Comparison of ENCODE assay signal across 6 cellular contexts in the genomic region with DNA sequence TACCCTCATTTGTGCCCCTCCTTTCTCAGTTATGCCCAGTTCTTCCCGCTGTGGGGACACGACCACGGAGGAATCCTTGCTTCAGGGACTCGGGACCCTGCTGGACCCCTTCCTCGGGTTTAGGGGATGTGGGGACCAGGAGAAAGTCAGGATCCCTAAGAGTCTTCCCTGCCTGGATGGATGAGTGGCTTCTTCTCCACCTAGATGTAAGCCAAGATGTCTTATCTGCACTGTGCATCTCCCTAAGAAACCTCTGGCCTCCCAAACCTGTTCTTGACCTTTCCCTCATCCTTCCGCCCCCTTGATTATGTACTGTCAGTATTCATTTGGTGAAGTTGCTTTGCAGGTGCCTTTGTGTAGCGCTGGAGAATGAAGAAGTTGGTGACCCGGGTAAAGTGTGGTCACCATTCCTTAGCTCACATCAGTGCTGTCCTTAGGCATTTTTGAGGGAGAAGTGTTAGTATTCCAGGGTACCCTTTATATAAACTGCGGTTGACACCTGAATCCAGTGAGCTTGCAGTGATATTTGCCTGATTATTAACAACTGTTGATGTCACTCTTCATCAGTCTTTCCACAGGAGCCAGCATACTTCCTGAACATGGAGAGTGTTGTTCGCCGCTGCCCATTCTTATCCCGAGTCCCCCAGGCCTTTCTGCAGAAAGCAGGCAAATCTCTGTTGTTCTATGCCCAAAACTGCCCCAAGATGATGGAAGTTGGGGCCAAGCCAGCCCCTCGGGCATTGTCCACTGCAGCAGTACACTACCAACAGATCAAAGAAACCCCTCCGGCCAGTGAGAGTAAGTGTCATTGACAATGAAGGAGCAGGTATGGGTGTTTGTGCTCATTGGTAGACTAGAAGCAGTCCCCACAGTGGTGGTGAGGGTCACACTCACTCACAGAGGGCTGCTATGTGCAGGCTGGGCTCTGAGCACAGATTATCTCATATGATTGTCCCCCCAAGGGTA. TPM values are rescaled to one million over a fixed set of nuclear protein-coding genes. Genes with fewer than 3 reads are reported as not detected.
A peak's percentile ranks its signal among the peaks of the same experiment; 100 is the strongest.
DNase-seq lines count a peak whose midpoint lies in the region; ATAC-seq and TF ChIP-seq lines count a peak whose summit lies in the region.

No MANE protein-coding gene starts in this region.

- H3K36me3 Mint-ChIP-seq in activated CD8-positive, alpha-beta memory T cell treated with anti-CD3 and anti-CD28 coated beads, Interleukin-2, amount 10 ng/mL, durations not matched to agents 7 days and 5 days = peaks cover 34% of the 10 kb centered on the region

- H3K27ac Mint-ChIP-seq in activated CD8-positive, alpha-beta memory T cell treated with anti-CD3 and anti-CD28 coated beads, Interleukin-2, amount 10 ng/mL, durations not matched to agents 7 days and 5 days = peak overlapping the region; percentile 89

- peaks cover 17% of the 10 kb centered on the region for H3K36me3 ChIP-seq in thymus (ENCODE audit: control insufficient read depth, insufficient read depth)

- peaks cover 10% of the 10 kb centered on the region for H3K4me1 ChIP-seq in thymus (ENCODE audit: control insufficient read depth, insufficient read depth, low read length)

- peak overlapping the region; percentile 78 for H3K27ac ChIP-seq in thymus (ENCODE audit: low read depth)

- no peak for DNase-seq in activated CD8-positive, alpha-beta memory T cell treated with anti-CD3 and anti-CD28 coated beads, Interleukin-2, amount 10 ng/mL, durations not matched to agents 7 days and 5 days
- no peak for DNase-seq in activated CD8-positive, alpha-beta memory T cell treated with anti-CD3 and anti-CD28 coated beads, Interleukin-2, amount 50 U/mL, for 4 hours
- DNase-seq in fibroblast of villous mesenchyme (ENCODE audit: low read depth) (no peak), A172 (ENCODE audit: low spot score) (no peak), amygdala (lab: John Stamatoyannopoulos, UW) (no peak)

- H3K27me3 Mint-ChIP-seq in activated CD8-positive, alpha-beta memory T cell treated with anti-CD3 and anti-CD28 coated beads, Interleukin-2, amount 10 ng/mL, durations not matched to agents 7 days and 5 days = no peaks in the 10 kb centered on the region

- ATAC-seq in activated CD8-positive, alpha-beta memory T cell treated with anti-CD3 and anti-CD28 coated beads, Interleukin-2, amount 10 ng/mL, durations not matched to agents 7 days and 5 days = no peak

- H3K4me3 Mint-ChIP-seq in activated CD8-positive, alpha-beta memory T cell treated with anti-CD3 and anti-CD28 coated beads, Interleukin-2, amount 10 ng/mL, durations not matched to agents 7 days and 5 days = peak overlapping the region; percentile 89

- peaks cover 58% of the 10 kb centered on the region for H3K4me1 Mint-ChIP-seq in activated CD8-positive, alpha-beta memory T cell treated with anti-CD3 and anti-CD28 coated beads, Interleukin-2, amount 10 ng/mL, durations not matched to agents 7 days and 5 days

- TF ChIP-seq CTCF in fibroblast of villous mesenchyme (IDR thresholded peaks at IDR 0.05; ENCODE audit: insufficient read depth, low read depth, low read length) = no peak

- no peaks in the 10 kb centered on the region for H3K27me3 ChIP-seq in thymus (ENCODE audit: control insufficient read depth, insufficient read depth)

- CTCF ChIA-PET in activated CD8-positive, alpha-beta memory T cell treated with anti-CD3 and anti-CD28 coated beads, Interleukin-2, amount 10 ng/mL, durations not matched to agents 7 days and 5 days (lab: Charles Lee) = no interaction called here

- H3K4me3 ChIP-seq in fibroblast of villous mesenchyme (ENCODE audit: low read depth, low read length) (peak overlapping the region; percentile 84), thymus (ENCODE audit: low read length) (peak overlapping the region; percentile 100)

- no peaks in the 10 kb centered on the region for H3K9me3 Mint-ChIP-seq in activated CD8-positive, alpha-beta memory T cell treated with anti-CD3 and anti-CD28 coated beads, Interleukin-2, amount 10 ng/mL, durations not matched to agents 7 days and 5 days (ENCODE audit: low read depth)

- H3K9me3 ChIP-seq in thymus (ENCODE audit: control insufficient read depth) = no peaks in the 10 kb centered on the region

- 60% methylated on average over 14 of the region's 14 CpGs for WGBS in thymus

RNA-seq across cellular contexts. Expression of a gene that starts 1.0 kb away (rescaled TPM):
- 10 to 100 TPM; 61.3 to 84.2 TPM for total RNA-seq in activated CD8-positive, alpha-beta memory T cell treated with anti-CD3 and anti-CD28 coated beads, Interleukin-2, amount 10 ng/mL, durations not matched to agents 7 days and 5 days
- total RNA-seq in fibroblast of villous mesenchyme = 42.5 and 52.2 TPM in 2 replicates
- 22.8 TPM for polyA plus RNA-seq in thymus
- total RNA-seq in A172 (2014; rRNA removed; shearing (Covaris generic)) = 60.1 and 66.9 TPM in 2 replicates

RNA-seq across cellular contexts. Expression of a gene that starts 26.5 kb away (rescaled TPM):
- total RNA-seq in activated CD8-positive, alpha-beta memory T cell treated with anti-CD3 and anti-CD28 coated beads, Interleukin-2, amount 10 ng/mL, durations not matched to agents 7 days and 5 days = under 1 TPM in 1 of 2 experiments, not detected in 1; 0.64 TPM
- total RNA-seq in fibroblast of villous mesenchyme = not detected in 2 replicates
- polyA plus RNA-seq in thymus = 0.59 TPM
- not detected in 2 replicates for total RNA-seq in A172 (2014; rRNA removed; shearing (Covaris generic))

RNA-seq across cellular contexts. Expression of a gene that starts 40.0 kb away (rescaled TPM):
- 100 to 1,000 TPM; 110 to 131 TPM for total RNA-seq in activated CD8-positive, alpha-beta memory T cell treated with anti-CD3 and anti-CD28 coated beads, Interleukin-2, amount 10 ng/mL, durations not matched to agents 7 days and 5 days
- total RNA-seq in fibroblast of villous mesenchyme = 75.6 and 130 TPM in 2 replicates
- 62.6 TPM for polyA plus RNA-seq in thymus
- 93.0 and 94.6 TPM in 2 replicates for total RNA-seq in A172 (2014; rRNA removed; shearing (Covaris generic))

RNA-seq across cellular contexts. Expression of a gene that starts 44.7 kb away (rescaled TPM):
- 10 to 100 TPM; 29.3 to 29.5 TPM for total RNA-seq in activated CD8-positive, alpha-beta memory T cell treated with anti-CD3 and anti-CD28 coated beads, Interleukin-2, amount 10 ng/mL, durations not matched to agents 7 days and 5 days
- total RNA-seq in fibroblast of villous mesenchyme = 5.6 and 6.1 TPM in 2 replicates
- polyA plus RNA-seq in thymus = 2.6 TPM
- total RNA-seq in A172 (2014; rRNA removed; shearing (Covaris generic)) = 16.5 and 19.0 TPM in 2 replicates

RNA-seq across cellular contexts. Expression of a gene that starts 46.6 kb away (rescaled TPM):
- 10 to 100 TPM; 91.1 to 94.1 TPM for total RNA-seq in activated CD8-positive, alpha-beta memory T cell treated with anti-CD3 and anti-CD28 coated beads, Interleukin-2, amount 10 ng/mL, durations not matched to agents 7 days and 5 days
- total RNA-seq in fibroblast of villous mesenchyme = 19.0 and 20.3 TPM in 2 replicates
- polyA plus RNA-seq in thymus = 65.0 TPM
- total RNA-seq in A172 (2014; rRNA removed; shearing (Covaris generic)) = 15.6 and 19.5 TPM in 2 replicates
